1 cellular context compared by ENCODE assay signal in the genomic region with DNA sequence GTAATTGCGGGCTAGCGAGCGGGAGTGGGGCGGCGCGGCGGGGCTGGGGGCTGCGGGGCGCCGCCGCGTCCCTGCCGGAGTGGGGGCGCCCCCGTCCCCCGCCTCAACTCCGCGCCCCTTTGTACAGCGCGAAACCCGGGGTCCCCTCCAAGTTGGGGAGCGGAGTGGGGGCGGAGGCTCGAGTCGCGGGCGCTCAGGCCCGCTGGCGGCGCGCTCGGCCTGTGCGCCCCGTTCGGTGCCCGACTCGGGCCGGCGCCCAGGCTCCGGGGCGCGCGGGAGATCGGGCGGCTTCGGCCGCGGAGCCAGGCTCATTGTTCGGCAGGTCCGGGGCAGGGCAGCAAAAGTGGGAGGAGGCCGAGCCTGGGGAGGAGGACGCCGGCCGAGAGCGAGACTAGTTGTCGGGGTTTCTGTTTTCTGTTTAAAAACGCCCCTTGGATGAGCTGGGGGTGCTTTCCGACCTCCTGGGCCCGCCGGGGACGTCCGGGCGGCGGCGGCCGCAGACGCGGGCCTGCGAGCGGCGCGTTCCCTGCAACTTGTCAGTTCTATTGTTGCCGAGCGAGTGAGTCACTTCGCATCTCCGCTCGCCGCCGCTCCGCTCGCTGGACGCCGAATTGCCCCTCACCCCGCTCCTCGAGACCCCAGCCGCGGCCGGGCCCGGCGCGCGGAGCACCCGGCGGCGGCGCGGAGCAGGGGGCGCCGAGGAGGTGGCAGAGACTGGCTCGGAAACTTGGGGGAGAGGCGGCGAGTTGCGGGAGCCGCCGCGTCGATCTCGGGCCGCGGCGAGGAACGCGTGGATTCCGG.
TF ChIP-seq lines count a peak whose summit lies in the region.

No MANE protein-coding gene starts in this region.

TF ChIP-seq in H1, 55 proteins besides CTCF, POLR2A, EP300 and RAD21 (continued from another document):
- 0 out of 2 replicates have a peak, but pooled peaks have one; percentile 9 for TF ChIP-seq JUND (IDR thresholded peaks at IDR 0.05; ENCODE audit: low read length)
- TF ChIP-seq, protein P1, sequence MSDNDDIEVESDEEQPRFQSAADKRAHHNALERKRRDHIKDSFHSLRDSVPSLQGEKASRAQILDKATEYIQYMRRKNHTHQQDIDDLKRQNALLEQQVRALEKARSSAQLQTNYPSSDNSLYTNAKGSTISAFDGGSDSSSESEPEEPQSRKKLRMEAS (IDR thresholded peaks at IDR 0.05) = peak; percentile 12; the same call in 1 of the 2 replicates
- TF ChIP-seq PHF8 (conservative IDR thresholded peaks at IDR 0.05; ENCODE audit: low read depth, low read length) = peak; percentile 64
- no peak for TF ChIP-seq POU5F1 (IDR thresholded peaks at IDR 0.05; ENCODE audit: low read depth, low read length)
- TF ChIP-seq RFX5 (IDR thresholded peaks at IDR 0.05; ENCODE audit: borderline replicate concordance, low read depth, low read length) = no peak
- no peak for TF ChIP-seq KDM1A (IDR thresholded peaks at IDR 0.05; ENCODE audit: borderline replicate concordance, low read length)
- TF ChIP-seq CHD1 (IDR thresholded peaks at IDR 0.05; ENCODE audit: low read depth, low read length) = no peak
- peak; percentile 92; the same call in 1 of the 2 replicates for TF ChIP-seq RBBP5 (IDR thresholded peaks at IDR 0.05; ENCODE audit: borderline replicate concordance, low read depth, low read length)
- no peak for TF ChIP-seq NRF1 (IDR thresholded peaks at IDR 0.05; ENCODE audit: low read depth, low read length)
- TF ChIP-seq TAF1 (IDR thresholded peaks at IDR 0.05; ENCODE audit: low read depth, low read length) = peak; percentile 89
- no peak for TF ChIP-seq SAP30 (IDR thresholded peaks at IDR 0.05; ENCODE audit: insufficient read depth, insufficient replicate concordance, low read length)
- no peak for TF ChIP-seq HDAC6 (IDR thresholded peaks at IDR 0.05; ENCODE audit: low read depth, low read length)
- TF ChIP-seq TCF12 (IDR thresholded peaks at IDR 0.05; ENCODE audit: low read depth, low read length) = no peak
- no peak for TF ChIP-seq SRF (IDR thresholded peaks at IDR 0.05; ENCODE audit: low read depth, low read length)
- no peak for TF ChIP-seq USF2 (IDR thresholded peaks at IDR 0.05; ENCODE audit: low read length)
- TF ChIP-seq, protein P2, sequence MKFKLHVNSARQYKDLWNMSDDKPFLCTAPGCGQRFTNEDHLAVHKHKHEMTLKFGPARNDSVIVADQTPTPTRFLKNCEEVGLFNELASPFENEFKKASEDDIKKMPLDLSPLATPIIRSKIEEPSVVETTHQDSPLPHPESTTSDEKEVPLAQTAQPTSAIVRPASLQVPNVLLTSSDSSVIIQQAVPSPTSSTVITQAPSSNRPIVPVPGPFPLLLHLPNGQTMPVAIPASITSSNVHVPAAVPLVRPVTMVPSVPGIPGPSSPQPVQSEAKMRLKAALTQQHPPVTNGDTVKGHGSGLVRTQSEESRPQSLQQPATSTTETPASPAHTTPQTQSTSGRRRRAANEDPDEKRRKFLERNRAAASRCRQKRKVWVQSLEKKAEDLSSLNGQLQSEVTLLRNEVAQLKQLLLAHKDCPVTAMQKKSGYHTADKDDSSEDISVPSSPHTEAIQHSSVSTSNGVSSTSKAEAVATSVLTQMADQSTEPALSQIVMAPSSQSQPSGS (IDR thresholded peaks at IDR 0.05; ENCODE audit: low read length) = no peak
- no peak for TF ChIP-seq SP4 (IDR thresholded peaks at IDR 0.05; ENCODE audit: low read length)
- TF ChIP-seq CBX8 (IDR thresholded peaks at IDR 0.05; ENCODE audit: borderline replicate concordance, low read depth, low read length) = no peak
- TF ChIP-seq TEAD4 (IDR thresholded peaks at IDR 0.05; ENCODE audit: low read depth, low read length) = no peak
- TF ChIP-seq MAFK (IDR thresholded peaks at IDR 0.05; ENCODE audit: low read depth, low read length) = no peak
- peak; percentile 82 for TF ChIP-seq KDM4A (IDR thresholded peaks at IDR 0.05; ENCODE audit: low read depth, low read length, severe bottlenecking)
- no peak for TF ChIP-seq CTBP2 (IDR thresholded peaks at IDR 0.05; ENCODE audit: borderline replicate concordance, insufficient read depth, insufficient read length, low read length)
- TF ChIP-seq SP1 (IDR thresholded peaks at IDR 0.05; ENCODE audit: low read depth, low read length) = no peak
- no peak for TF ChIP-seq BACH1 (IDR thresholded peaks at IDR 0.05; ENCODE audit: low read length)
